In genomic region chr3:45148921-45149320, GRCh38 we compare ENCODE assay signal across 27 cellular contexts. TPM values are rescaled to one million over a fixed set of nuclear protein-coding genes. Genes with fewer than 3 reads are reported as not detected.
"Had no signal": no experiment of that assay in that cellular context is flagged by ENCODE, and none has a peak within 500 bp of the region (broad histone marks: within the 10 kb centered on the region; RNA-seq: fewer than 3 reads in every experiment).

No MANE protein-coding gene starts in this region.

- H3K9ac ChIP-seq: neural progenitor cell, parathyroid adenoma had no signal

- H3K27ac Mint-ChIP-seq: nephron; neural progenitor cell; progenitor cell of endocrine pancreas; stimulated activated effector memory CD8-positive, alpha-beta T cell treated with anti-CD3 and anti-CD28 coated beads, Interleukin-12 subunit alpha, Interleukin-12 subunit beta, amount 100 ng/mL, for 72 hours; stimulated activated naive B cell treated with anti-CD40 and anti-IgM and Interleukin-4, amounts not matched to agents 10 μg/mL and 1 μg/mL and 100 μg/mL, for 72 hours; stimulated activated naive CD8-positive, alpha-beta T cell treated with anti-CD3 and anti-CD28 coated beads, Interleukin-15, Interleukin-2, amounts not matched to agents 100 ng/mL and 50 ng/mL, for 24 hours had no signal

- H3K9me3 ChIP-seq: ovary, psoas muscle, right lobe of liver, thyroid gland, vagina had no signal

- H3K36me3 Mint-ChIP-seq: neural progenitor cell; stimulated activated effector memory CD8-positive, alpha-beta T cell treated with anti-CD3 and anti-CD28 coated beads, Interleukin-12 subunit alpha, Interleukin-12 subunit beta, amount 100 ng/mL, for 72 hours had no signal

- H3K36me3 ChIP-seq: neural progenitor cell, ovary, right lobe of liver, sigmoid colon, stomach, thoracic aorta, thyroid gland, tibial nerve, upper lobe of left lung, vagina had no signal

- H3K4me3 Mint-ChIP-seq: nephron; neural progenitor cell; stimulated activated effector memory CD8-positive, alpha-beta T cell treated with anti-CD3 and anti-CD28 coated beads, Interleukin-12 subunit alpha, Interleukin-12 subunit beta, amount 100 ng/mL, for 72 hours; stimulated activated naive B cell treated with anti-CD40 and anti-IgM and Interleukin-4, amounts not matched to agents 10 μg/mL and 1 μg/mL and 100 μg/mL, for 72 hours; stimulated activated naive CD8-positive, alpha-beta T cell treated with anti-CD3 and anti-CD28 coated beads, Interleukin-15, Interleukin-2, amounts not matched to agents 100 ng/mL and 50 ng/mL, for 24 hours had no signal

- H3K27me3 ChIP-seq: ovary, thyroid gland, vagina had no signal

- H3K79me2 ChIP-seq: parathyroid adenoma had no signal

- H3K27ac ChIP-seq: neural progenitor cell, ovary, parathyroid adenoma, psoas muscle, right lobe of liver, sigmoid colon, stomach, thoracic aorta, thyroid gland, tibial nerve, upper lobe of left lung, vagina had no signal

- H2AFZ ChIP-seq: neural progenitor cell, parathyroid adenoma had no signal

- DNase-seq: occipital lobe; ovary; posterior cingulate gyrus; psoas muscle; right cardiac atrium; right lobe of liver; sigmoid colon; small intestine; stimulated activated CD4-positive, alpha-beta T cell treated with anti-CD3 and anti-CD28 coated beads, Interleukin-15, amount 100 ng/mL, for 24 hours; stimulated activated CD4-positive, alpha-beta T cell treated with anti-CD3 and anti-CD28 coated beads, Interleukin-2, amount 100 ng/mL, for 24 hours; stimulated activated CD4-positive, alpha-beta T cell treated with anti-CD3 and anti-CD28 coated beads, Interleukin-2, amount 100 ng/mL, for 48 hours; stimulated activated CD4-positive, alpha-beta T cell treated with anti-CD3 and anti-CD28 coated beads, Interleukin-4, amount 100 ng/mL, for 24 hours; stimulated activated naive B cell treated with anti-CD40 and anti-IgM and Interleukin-4, amounts not matched to agents 10 μg/mL and 1 μg/mL and 100 μg/mL, for 72 hours; stimulated activated naive CD4-positive, alpha-beta T cell treated with Interleukin-2 at 50 U/mL for 16 hours; stomach; thyroid gland; upper lobe of left lung had no signal

- H3K4me2 ChIP-seq: neural progenitor cell had no signal

- H3K4me3 ChIP-seq: neural progenitor cell, ovary, psoas muscle, right lobe of liver, sigmoid colon, stomach, thoracic aorta, thyroid gland, tibial nerve, upper lobe of left lung, vagina had no signal

- ATAC-seq: psoas muscle; right cardiac atrium; right lobe of liver; stimulated activated effector memory CD8-positive, alpha-beta T cell treated with anti-CD3 and anti-CD28 coated beads, Interleukin-12 subunit alpha, Interleukin-12 subunit beta, amount 100 ng/mL, for 72 hours; stimulated activated naive B cell treated with anti-CD40 and anti-IgM and Interleukin-4, amounts not matched to agents 10 μg/mL and 1 μg/mL and 100 μg/mL, for 72 hours had no signal

RNA-seq across cellular contexts. Expression of gene CDCP1, which starts 2.7 kb away (rescaled TPM):
- polyA plus RNA-seq: neural cell had no signal
